ENCODE assay signal across 9 cellular contexts in the genomic region with DNA sequence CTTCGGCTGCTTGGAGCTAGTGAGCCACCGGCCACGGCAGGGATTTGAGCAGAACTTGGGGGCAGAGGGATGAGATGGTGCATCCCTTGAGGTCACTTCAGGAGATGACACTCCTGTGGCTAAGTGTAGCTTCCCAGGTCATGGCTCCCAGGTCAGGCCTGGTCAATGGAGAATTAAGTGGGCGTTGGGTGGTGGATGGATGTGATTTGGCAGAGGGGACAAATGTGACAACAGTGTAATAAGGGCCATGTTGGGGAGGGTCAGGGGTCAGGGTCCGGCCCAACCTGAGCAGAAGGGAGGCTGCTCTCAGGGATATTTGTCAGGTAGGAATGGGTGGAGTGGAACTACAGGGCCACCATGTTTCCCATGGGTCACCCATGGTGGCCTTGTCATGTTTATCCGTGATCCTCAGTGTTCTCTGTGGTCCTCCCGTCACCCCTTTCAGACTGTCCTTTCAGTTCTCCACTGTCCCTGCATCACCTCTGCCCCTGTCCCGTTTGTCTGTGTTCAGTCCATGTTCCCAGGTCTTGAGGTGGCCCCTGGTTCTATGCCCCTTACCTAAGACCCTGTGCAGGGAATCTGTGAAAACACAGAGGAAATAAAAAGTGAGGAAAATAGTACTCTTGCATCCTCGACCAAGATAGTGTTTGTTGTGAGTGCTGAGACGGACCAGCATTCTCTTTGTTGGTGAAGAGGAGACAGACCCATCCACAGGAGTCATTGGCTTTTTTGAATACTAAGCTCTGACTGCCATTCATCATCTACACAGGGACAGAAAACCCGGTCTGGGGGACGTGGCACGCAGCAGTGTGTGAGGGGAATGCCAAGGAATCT. TPM values are rescaled to one million over a fixed set of nuclear protein-coding genes. Genes with fewer than 3 reads are reported as not detected.
DNase-seq lines count a peak whose midpoint lies in the region; ATAC-seq and TF ChIP-seq lines count a peak whose summit lies in the region.
"Had no signal": no experiment of that assay in that cellular context is flagged by ENCODE, and none has a peak within 500 bp of the region (broad histone marks: within the 10 kb centered on the region; RNA-seq: fewer than 3 reads in every experiment).

No MANE protein-coding gene starts in this region.

- 35 to 42% (median 39%) methylated on average over 13 of the region's 13 CpGs for WGBS in heart left ventricle, 4 donors
- WGBS in mesendoderm (ENCODE audit: extremely low coverage, insufficient coverage, low lambda C conversion rate) = no CpG with 5 or more reads among the region's 13 CpGs
- WGBS in urinary bladder = 42% methylated on average over 13 of the region's 13 CpGs

- TF ChIP-seq CTCF in heart left ventricle (IDR thresholded peaks at IDR 0.05) (no peak), brain microvascular endothelial cell (IDR thresholded peaks at IDR 0.05; ENCODE audit: low read depth, low read length, missing control alignments) (no peak)

- peak overlapping the region; percentile 99 for H3K9ac ChIP-seq in mesendoderm (ENCODE audit: low read length)

- peak overlapping the region in 10 of 12 donors; percentile 70 to 94 (median 88) for H3K27ac ChIP-seq in heart left ventricle
- peak overlapping the region; percentile 83 for H3K27ac ChIP-seq in brain microvascular endothelial cell
- H3K27ac ChIP-seq in mesendoderm (ENCODE audit: low read depth, low read length) = no peak overlapping the region
- H3K27ac ChIP-seq in urinary bladder (ENCODE audit: low read depth) = no peak overlapping the region

- H2AK5ac ChIP-seq in mesendoderm (ENCODE audit: low read length) = peak overlapping the region; percentile 94

- H3K79me1 ChIP-seq in mesendoderm (ENCODE audit: low read length) = peaks cover 33% of the 10 kb centered on the region

- H3K4me3 ChIP-seq in heart left ventricle (peak overlapping the region; percentile 75 to 100 (median 95)), brain microvascular endothelial cell (ENCODE audit: low read depth, low read length) (peak overlapping the region; percentile 86), mesendoderm (ENCODE audit: low read length) (peak overlapping the region; percentile 66), urinary bladder (ENCODE audit: low read depth, low read length) (peak overlapping the region; percentile 68)

- no peak overlapping the region for H2BK120ac ChIP-seq in mesendoderm (ENCODE audit: low read depth, low read length)

- peak overlapping the region; percentile 35 for H2BK5ac ChIP-seq in mesendoderm (ENCODE audit: low read length)

- H3K56ac ChIP-seq in mesendoderm (ENCODE audit: low read length) = peak overlapping the region; percentile 97

- H3K27me3 ChIP-seq in heart left ventricle = peaks cover 8 to 32% (median 19%) of the 10 kb centered on the region in 9 donors
- peaks cover 24% of the 10 kb centered on the region for H3K27me3 ChIP-seq in brain microvascular endothelial cell (replicated peaks)
- peaks cover 14% of the 10 kb centered on the region for H3K27me3 ChIP-seq in mesendoderm (ENCODE audit: insufficient read depth, low read length, poor library complexity)

- H3K4me1 ChIP-seq in heart left ventricle (peaks cover 16 to 76% (median 53%) of the 10 kb centered on the region in 12 donors), mesendoderm (ENCODE audit: control insufficient read depth, low read depth, low read length) (peaks cover 13% of the 10 kb centered on the region), urinary bladder (ENCODE audit: insufficient read depth) (peaks cover 1% of the 10 kb centered on the region)

- peak overlapping the region; percentile 49 for H3K4ac ChIP-seq in mesendoderm (ENCODE audit: low read depth, low read length)

- no peaks in the 10 kb centered on the region for H3K9me3 ChIP-seq in heart left ventricle

- H3K36me3 ChIP-seq in heart left ventricle (no peaks in the 10 kb centered on the region), brain microvascular endothelial cell (replicated peaks) (peaks cover 2% of the 10 kb centered on the region), mesendoderm (ENCODE audit: control insufficient read depth, insufficient read depth, low read length) (peaks cover 3% of the 10 kb centered on the region), urinary bladder (ENCODE audit: insufficient read depth) (no peaks in the 10 kb centered on the region)

- intact Hi-C loops in heart left ventricle (cut with DNase I) = no loop called here
- intact Hi-C loops in Right ventricle myocardium inferior (cut with DNase I) = no loop called here

- H3K18ac ChIP-seq in mesendoderm (ENCODE audit: low read length) = no peak overlapping the region

- no peak overlapping the region for H3K23ac ChIP-seq in mesendoderm (ENCODE audit: low read length)

- DNase-seq in heart left ventricle (no peak), Right ventricle myocardium inferior (ENCODE audit: missing footprints) (no peak), brain microvascular endothelial cell (no peak), mesendoderm (no peak), DMS 273 treated with DMSO at 0.1 percent for 48 hours (lab: John Stamatoyannopoulos, UW) (no peak)

- in situ Hi-C loops in brain microvascular endothelial cell (cut with HindIII; ENCODE audit: low pct_ligation_motif_present, low sequenced_read_pairs) = no loop called here

- H3K79me2 ChIP-seq in mesendoderm (ENCODE audit: control insufficient read depth, insufficient read depth, low read length) = peaks cover 24% of the 10 kb centered on the region

- TF ChIP-seq POLR2A in heart left ventricle (IDR thresholded peaks at IDR 0.05) = no peak

- no peak overlapping the region for H2BK15ac ChIP-seq in mesendoderm (replicated peaks; ENCODE audit: low read depth)

- H3K4me2 ChIP-seq in mesendoderm (ENCODE audit: low read length) = peak overlapping the region; percentile 88

- H4K8ac ChIP-seq in mesendoderm (ENCODE audit: low read depth, low read length) = no peak overlapping the region

- no peak overlapping the region for H4K5ac ChIP-seq in mesendoderm (ENCODE audit: low read length)

- no peak for ATAC-seq in heart left ventricle
- ATAC-seq in Right ventricle myocardium inferior = no peak
- no peak for ATAC-seq in GM19023 (IDR thresholded peaks at IDR 0.05; ENCODE audit: unreplicated experiment)
- ATAC-seq in HG02870 (IDR thresholded peaks at IDR 0.05; ENCODE audit: unreplicated experiment) = no peak

RNA-seq across cellular contexts. Expression of a gene that starts 6.1 kb away (rescaled TPM):
- 10 to 100 TPM; 16.1 to 35.8 (median 24.6) TPM for total RNA-seq in heart left ventricle
- 10 to 100 TPM; 28.4 to 28.8 TPM for polyA plus RNA-seq in heart left ventricle
- total RNA-seq in Right ventricle myocardium inferior = 28.7 TPM
- polyA plus RNA-seq in mesendoderm (2013, experiment 1 of 2) = 77.7 TPM
- polyA plus RNA-seq in mesendoderm (2013, experiment 2 of 2) = 80.7 TPM
- 24.6 TPM for total RNA-seq in urinary bladder
- polyA plus RNA-seq in urinary bladder = 65.0 TPM

RNA-seq across cellular contexts. Expression of a gene that starts 22.3 kb away (rescaled TPM):
- not detected for total RNA-seq in heart left ventricle
- polyA plus RNA-seq in heart left ventricle = not detected
- not detected for total RNA-seq in Right ventricle myocardium inferior
- polyA plus RNA-seq in mesendoderm (2013, experiment 1 of 2) = 0.04 TPM
- polyA plus RNA-seq in mesendoderm (2013, experiment 2 of 2) = 0.06 TPM
- not detected for total RNA-seq in urinary bladder
- not detected for polyA plus RNA-seq in urinary bladder
- total RNA-seq: Daoy had no signal

RNA-seq across cellular contexts. Expression of a gene that starts 28.0 kb away (rescaled TPM):
- 10 to 100 TPM in 4 of 9 donors, 1 to 10 TPM in 5; 7.8 to 14.4 (median 9.6) TPM for total RNA-seq in heart left ventricle
- polyA plus RNA-seq in heart left ventricle = 10 to 100 TPM; 11.2 to 14.7 TPM
- total RNA-seq in Right ventricle myocardium inferior = 8.8 TPM
- 10.7 TPM for polyA plus RNA-seq in mesendoderm (2013, experiment 1 of 2)
- 10.3 TPM for polyA plus RNA-seq in mesendoderm (2013, experiment 2 of 2)
- total RNA-seq in urinary bladder = 5.1 TPM
- 19.2 TPM for polyA plus RNA-seq in urinary bladder

RNA-seq across cellular contexts. Expression of a gene that starts 41.3 kb away (rescaled TPM):
- under 1 TPM in 1 of 9 donors, not detected in 8; 0.12 TPM for total RNA-seq in heart left ventricle
- under 1 TPM; 0.04 to 0.19 TPM for polyA plus RNA-seq in heart left ventricle
- total RNA-seq in Right ventricle myocardium inferior = not detected
- not detected for polyA plus RNA-seq in mesendoderm (2013, experiment 1 of 2)
- not detected for polyA plus RNA-seq in mesendoderm (2013, experiment 2 of 2)
- not detected for total RNA-seq in urinary bladder
- polyA plus RNA-seq in urinary bladder = 0.25 TPM
- total RNA-seq: Daoy had no signal

RNA-seq across cellular contexts. Expression of a gene that starts 50.2 kb away (rescaled TPM):
- 10 to 100 TPM; 36.1 to 53.3 (median 41.2) TPM for total RNA-seq in heart left ventricle
- 10 to 100 TPM; 26.0 to 51.5 TPM for polyA plus RNA-seq in heart left ventricle
- total RNA-seq in Right ventricle myocardium inferior = 29.9 TPM
- polyA plus RNA-seq in mesendoderm (2013, experiment 1 of 2) = 33.9 TPM
- polyA plus RNA-seq in mesendoderm (2013, experiment 2 of 2) = 32.7 TPM
- 41.4 TPM for total RNA-seq in urinary bladder
- 61.0 TPM for polyA plus RNA-seq in urinary bladder

Comparison
In these comparisons a context has a peak if more than half of its experiments do, and no peak if none do; other contexts are left out.
1. H3K27ac ChIP-seq: peak in heart left ventricle (10 of 12) and brain microvascular endothelial cell (single experiment); none in mesendoderm (single experiment) and urinary bladder (single experiment).
2. Peak in every context shown above with its lines, with median percentiles within 50 percentile points of each other: H3K4me3 ChIP-seq.